In genomic region chr3:143414571-143415253, GRCh38 we compare ENCODE assay signal across 23 cellular contexts.
"Had no signal": no experiment of that assay in that cellular context is flagged by ENCODE, and none has a peak within 500 bp of the region (broad histone marks: within the 10 kb centered on the region; RNA-seq: fewer than 3 reads in every experiment).

No MANE protein-coding gene starts in this region.

- H3K4me1 ChIP-seq: body of pancreas, esophagus muscularis mucosa, right atrium auricular region, suprapubic skin had no signal

- H3K27me3 Mint-ChIP-seq: activated B cell treated with CpG ODN at 0.5 μM for 24 hours; activated CD4-positive, alpha-beta T cell treated with anti-CD3 and anti-CD28 coated beads, Interleukin-2, amount 10 ng/mL, durations not matched to agents 7 days and 5 days; activated naive CD8-positive, alpha-beta T cell; naive B cell; stimulated activated naive CD8-positive, alpha-beta T cell treated with anti-CD3 and anti-CD28 coated beads, Interleukin-15, Interleukin-2, amounts not matched to agents 100 ng/mL and 50 ng/mL, for 24 hours had no signal

- H3K27ac Mint-ChIP-seq: activated B cell treated with CpG ODN at 0.5 μM for 24 hours; activated CD4-positive, alpha-beta T cell treated with anti-CD3 and anti-CD28 coated beads, Interleukin-2, amount 10 ng/mL, durations not matched to agents 7 days and 5 days; activated CD8-positive, alpha-beta T cell treated with anti-CD3 and anti-CD28 coated beads, Interleukin-2, amount 10 ng/mL, durations not matched to agents 7 days and 5 days; activated naive CD8-positive, alpha-beta T cell; progenitor cell of endocrine pancreas; stimulated activated naive CD8-positive, alpha-beta T cell treated with anti-CD3 and anti-CD28 coated beads, Interleukin-15, Interleukin-2, amounts not matched to agents 100 ng/mL and 50 ng/mL, for 24 hours had no signal

- H3K4me3 Mint-ChIP-seq: activated B cell treated with CpG ODN at 0.5 μM for 24 hours; activated CD4-positive, alpha-beta T cell treated with anti-CD3 and anti-CD28 coated beads, Interleukin-2, amount 10 ng/mL, durations not matched to agents 7 days and 5 days; activated CD8-positive, alpha-beta T cell treated with anti-CD3 and anti-CD28 coated beads, Interleukin-2, amount 10 ng/mL, durations not matched to agents 7 days and 5 days; activated naive CD8-positive, alpha-beta T cell; activated T-cell treated with anti-CD3 and anti-CD28 coated beads, Interleukin-2, amount 50 U/mL, for 4 hours; neural crest cell; stimulated activated naive CD8-positive, alpha-beta T cell treated with anti-CD3 and anti-CD28 coated beads, Interleukin-15, Interleukin-2, amounts not matched to agents 100 ng/mL and 50 ng/mL, for 24 hours had no signal

- H3K36me3 ChIP-seq: esophagus muscularis mucosa, right atrium auricular region, suprapubic skin had no signal

- ATAC-seq: activated CD8-positive, alpha-beta T cell treated with anti-CD3 and anti-CD28 coated beads, Interleukin-2, amount 10 ng/mL, durations not matched to agents 7 days and 5 days; activated T-cell treated with anti-CD3 and anti-CD28 coated beads, Interleukin-2, amount 50 U/mL, for 4 hours; body of pancreas; left ventricle myocardium superior; mucosa of descending colon had no signal

- H3K9me3 ChIP-seq: body of pancreas, esophagus muscularis mucosa, mucosa of descending colon, right atrium auricular region, suprapubic skin had no signal

- H3K4me1 Mint-ChIP-seq: neural crest cell had no signal

- H3K9me3 Mint-ChIP-seq: stimulated activated naive CD8-positive, alpha-beta T cell treated with anti-CD3 and anti-CD28 coated beads, Interleukin-15, Interleukin-2, amounts not matched to agents 100 ng/mL and 50 ng/mL, for 24 hours had no signal

- DNase-seq: activated B cell treated with CpG ODN at 0.5 μM for 24 hours; activated CD4-positive, alpha-beta T cell treated with anti-CD3 and anti-CD28 coated beads, Interleukin-2, amount 10 ng/mL, durations not matched to agents 7 days and 5 days; activated CD8-positive, alpha-beta T cell treated with anti-CD3 and anti-CD28 coated beads, Interleukin-2, amount 10 ng/mL, durations not matched to agents 7 days and 5 days; activated gamma-delta T cell; activated T-cell treated with anti-CD3 and anti-CD28 coated beads, Interleukin-2, amount 50 U/mL, for 4 hours; amygdala; body of pancreas; dermis blood vessel endothelial cell; effector memory CD4-positive, alpha-beta T cell; left ventricle myocardium superior; mesenchymal stem cell; mucosa of descending colon; naive B cell; stimulated activated CD4-positive, alpha-beta T cell treated with anti-CD3 and anti-CD28 coated beads, Interleukin-2, amount 100 ng/mL, for 24 hours; T-helper 9 cell; trophoblast cell had no signal

- H3K4me3 ChIP-seq: body of pancreas, esophagus muscularis mucosa, mucosa of descending colon, right atrium auricular region, suprapubic skin had no signal

- H3K27me3 ChIP-seq: body of pancreas, esophagus muscularis mucosa, right atrium auricular region, suprapubic skin had no signal

- H3K27ac ChIP-seq: body of pancreas, esophagus muscularis mucosa, right atrium auricular region, suprapubic skin had no signal
